Comparison of ENCODE assay signal across 1 cellular context in genomic region chr10:649445-649797, GRCh38.
TF ChIP-seq lines count a peak whose summit lies in the region.

No MANE protein-coding gene starts in this region.

TF ChIP-seq in IMR-90, 13 proteins besides CTCF, POLR2A, EP300 and RAD21:
- no peak for TF ChIP-seq BHLHE40 (IDR thresholded peaks at IDR 0.05; ENCODE audit: low read depth, low read length)
- no peak for TF ChIP-seq ELK1 (IDR thresholded peaks at IDR 0.05; ENCODE audit: borderline replicate concordance, low read depth, low read length)
- no peak for TF ChIP-seq SMC3 (IDR thresholded peaks at IDR 0.05; ENCODE audit: low read depth, low read length)
- TF ChIP-seq NFE2L2 (IDR thresholded peaks at IDR 0.05; ENCODE audit: low read depth, low read length) = no peak
- TF ChIP-seq MAZ (IDR thresholded peaks at IDR 0.05; ENCODE audit: borderline replicate concordance, low read depth, low read length) = no peak
- TF ChIP-seq RCOR1 (IDR thresholded peaks at IDR 0.05; ENCODE audit: insufficient replicate concordance, low read length) = no peak
TF ChIP-seq in IMR-90: peak in this region for 0.
